14 cellular contexts compared by ENCODE assay signal in the genomic region with DNA sequence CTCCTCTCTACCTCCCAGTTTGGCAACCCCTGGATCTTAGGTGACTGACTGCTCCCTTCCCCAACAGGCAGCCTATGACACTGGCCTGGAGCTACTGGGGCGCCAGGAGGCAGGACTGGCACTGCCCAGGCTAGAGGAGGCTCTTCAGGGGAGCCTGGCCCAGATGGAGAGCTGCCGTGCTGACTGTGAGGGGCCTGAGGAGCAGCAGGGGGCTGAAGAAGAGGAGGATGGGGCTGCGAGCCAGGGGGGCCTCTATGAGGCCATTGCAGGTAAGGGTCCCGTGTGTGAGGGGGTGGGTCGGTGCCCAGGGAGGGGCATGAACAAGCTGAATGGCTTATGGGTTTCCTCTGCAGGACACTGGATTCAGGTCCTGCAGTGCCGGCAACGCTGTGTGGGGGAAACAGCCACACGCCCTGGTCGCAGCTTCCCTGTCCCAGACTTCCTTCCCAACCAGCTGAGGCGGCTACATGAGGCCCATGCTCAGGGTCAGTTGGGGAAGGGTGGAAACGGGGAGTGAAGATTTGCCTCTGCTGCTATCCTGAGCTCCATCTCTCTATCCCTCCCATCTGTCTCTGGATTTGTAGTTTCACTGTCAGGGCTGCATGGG. TPM values are rescaled to one million over a fixed set of nuclear protein-coding genes. Genes with fewer than 3 reads are reported as not detected.
DNase-seq lines count a peak whose midpoint lies in the region; ATAC-seq, FAIRE-seq and TF ChIP-seq lines count a peak whose summit lies in the region.
"Had no signal": no experiment of that assay in that cellular context is flagged by ENCODE, and none has a peak within 500 bp of the region (broad histone marks: within the 10 kb centered on the region; RNA-seq: fewer than 3 reads in every experiment).

No MANE protein-coding gene starts in this region.

- H3K4me1 ChIP-seq in SK-N-SH (ENCODE audit: control insufficient read depth in 1 of 2, insufficient read depth in 2 of 2, low read depth in 1 of 2, low read length in 1 of 2) = peaks cover 10 to 28% of the 10 kb centered on the region in 2 experiments; a peak in 3 of 4 replicates
- H3K4me1 ChIP-seq in H1 (replicated peaks in 1 of 4; ENCODE audit: control insufficient read depth in 3 of 4, insufficient read depth in 4 of 4, low read length in 3 of 4) = peaks cover 4 to 19% (median 14%) of the 10 kb centered on the region in 4 experiments

- no peak overlapping the region for H3K9ac ChIP-seq in SK-N-SH
- no peak overlapping the region; a peak in 1 of 7 replicates for H3K9ac ChIP-seq in H1 (replicated peaks in 1 of 4; ENCODE audit: extremely low read depth in 1 of 4, low read depth in 3 of 4, low read length in 3 of 4)

- FAIRE-seq in H1 (lab: Jason Lieb, UNC) = no peak
- FAIRE-seq: G401.6 had no signal

- H2BK12ac ChIP-seq in H1 (ENCODE audit: low read depth, low read length) = no peak overlapping the region

- no peaks in the 10 kb centered on the region for H3K27me3 ChIP-seq in SK-N-SH (ENCODE audit: insufficient read depth)
- H3K27me3 ChIP-seq in H1 (replicated peaks in 1 of 4; ENCODE audit: control insufficient read depth in 3 of 4, extremely low read depth in 1 of 4, insufficient read depth in 3 of 4, low read length in 3 of 4) = no peaks in the 10 kb centered on the region; a peak in 2 of 7 replicates

- no peak overlapping the region for H3K14ac ChIP-seq in H1 (ENCODE audit: insufficient read length)

- peaks cover 4% of the 10 kb centered on the region for H3K79me1 ChIP-seq in H1 (ENCODE audit: low read depth, low read length)

- no peak overlapping the region for H3K23ac ChIP-seq in H1 (ENCODE audit: insufficient read length)

- no peak overlapping the region for H2BK15ac ChIP-seq in H1 (ENCODE audit: low read length)

- ATAC-seq in SK-N-SH treated with all-trans-retinoic acid at 6 μM for 48 hours (no peak), GM18858 (IDR thresholded peaks at IDR 0.05; ENCODE audit: unreplicated experiment) (no peak), HG03432 (IDR thresholded peaks at IDR 0.05; ENCODE audit: unreplicated experiment) (no peak)
- ATAC-seq: effector memory CD8-positive, alpha-beta T cell had no signal

- no peak overlapping the region for H4K91ac ChIP-seq in H1 (replicated peaks; ENCODE audit: insufficient read length, low read length)

- TF ChIP-seq EP300 in SK-N-SH (IDR thresholded peaks at IDR 0.05; ENCODE audit: borderline replicate concordance in 1 of 2, low read depth in 1 of 2, low read length in 1 of 2) (no peak), H1 (IDR thresholded peaks at IDR 0.05; ENCODE audit: borderline replicate concordance in 1 of 2, low read depth in 2 of 2, low read length in 2 of 2) (no peak)

- H2BK20ac ChIP-seq in H1 (ENCODE audit: low read length) = no peak overlapping the region

- no peak for TF ChIP-seq CTCF in SK-N-SH (IDR thresholded peaks at IDR 0.05)
- TF ChIP-seq CTCF in H1 (IDR thresholded peaks at IDR 0.05; ENCODE audit: control extremely low read depth in 1 of 3, insufficient read depth in 1 of 3, low read depth in 1 of 3, low read length in 3 of 3) = no peak

- no peak overlapping the region for H2AFZ ChIP-seq in SK-N-SH (ENCODE audit: low read depth)
- H2AFZ ChIP-seq in H1 (ENCODE audit: low read length) = no peak overlapping the region

- H3K79me2 ChIP-seq in SK-N-SH (ENCODE audit: insufficient read depth) (peaks cover 31% of the 10 kb centered on the region), H1 (ENCODE audit: control insufficient read depth in 1 of 2, insufficient read depth in 2 of 2, low read length in 2 of 2) (peaks cover 0 to 9% of the 10 kb centered on the region in 2 experiments; a peak in 1 of 4 replicates)

- no peak for TF ChIP-seq POLR2A in H1 (IDR thresholded peaks at IDR 0.05; ENCODE audit: control extremely low read depth in 1 of 2, low read depth in 2 of 2, low read length in 2 of 2)

- H3K9me2 ChIP-seq in SK-N-SH = no peaks in the 10 kb centered on the region

- 0 out of 2 replicates have a peak overlapping the region, but pooled peaks have one; percentile 32 for H4K8ac ChIP-seq in H1 (ENCODE audit: extremely low read depth, insufficient read depth, low read length)

- H3K4ac ChIP-seq in H1 (replicated peaks; ENCODE audit: insufficient read length, low read depth, low read length) = no peak overlapping the region

- H4K20me1 ChIP-seq in SK-N-SH (ENCODE audit: insufficient read depth) (0 out of 2 replicates have a peak, but pooled peaks cover 6% of the 10 kb centered on the region), H1 (replicated peaks in 1 of 2; ENCODE audit: control insufficient read depth in 1 of 2, insufficient read depth in 2 of 2, low read length in 2 of 2) (peaks cover 0 to 4% of the 10 kb centered on the region in 2 experiments)

- POLR2A ChIA-PET in SK-N-SH (lab: Yijun Ruan, JAX) = interaction anchor here (2.0 to 7.0 kb wide), 3 partner anchors 10 to 77 kb away, joined by 5 to 46 read pairs (median 25); a partner anchor contains a TSS
- POLR2A ChIA-PET in H1 (lab: Charles Lee; ENCODE audit: partially characterized antibody) = interaction anchor here (1.1 to 27.1 kb wide), 12 partner anchors 9 to 228 kb away, joined by 3 to 388 read pairs (median 8); a partner anchor contains a TSS

- no peak overlapping the region for H4K5ac ChIP-seq in H1 (ENCODE audit: insufficient read length, low read depth, low read length)

- peaks cover 8% of the 10 kb centered on the region for H3F3A ChIP-seq in SK-N-SH (replicated peaks; ENCODE audit: insufficient read depth)

- CTCF ChIA-PET in SK-N-SH (lab: Yijun Ruan, JAX) (interaction anchor here (0.6 to 14.1 kb wide), 10 partner anchors 14 to 106 kb away, joined by 3 to 246 read pairs (median 4); a partner anchor contains a TSS), H1 (lab: Charles Lee; ENCODE audit: partially characterized antibody) (interaction anchor here (1.2 to 23.7 kb wide), 5 partner anchors 11 to 222 kb away, joined by 3 to 532 read pairs (median 292); a partner anchor contains a TSS)

- peak overlapping the region; percentile 94 for H3K4me2 ChIP-seq in SK-N-SH
- peak overlapping the region; percentile 77 to 99; a peak in 3 of 4 replicates for H3K4me2 ChIP-seq in H1 (ENCODE audit: insufficient read depth in 1 of 2, low read depth in 2 of 2, low read length in 2 of 2)

- peak overlapping the region; percentile 69; the same call in 1 of the 2 replicates for H2BK5ac ChIP-seq in H1 (ENCODE audit: low read depth, low read length)

- no peak overlapping the region for H3K18ac ChIP-seq in H1 (ENCODE audit: extremely low read depth, low read length)

- H3K56ac ChIP-seq in H1 (replicated peaks; ENCODE audit: insufficient read length, low read depth, low read length) = no peak overlapping the region

- no peak overlapping the region for H2AK5ac ChIP-seq in H1 (ENCODE audit: low read depth, low read length)

- no peak overlapping the region for H2BK120ac ChIP-seq in H1 (replicated peaks; ENCODE audit: low read depth, low read length)

- H3K27ac ChIP-seq in SK-N-SH (ENCODE audit: low read depth in 2 of 2, low read length in 1 of 2) (peak overlapping the region in 1 of 2 experiments; percentile 93; a peak in 1 of 4 replicates), H1 (ENCODE audit: low read depth, low read length) (no peak overlapping the region)

- H3K23me2 ChIP-seq in H1 (ENCODE audit: low read depth, low read length) = peaks cover 10% of the 10 kb centered on the region

- peaks cover 26 to 38% of the 10 kb centered on the region in 2 experiments for H3K36me3 ChIP-seq in SK-N-SH (replicated peaks in 1 of 2; ENCODE audit: control insufficient read depth in 1 of 2, insufficient read depth in 2 of 2, low read length in 1 of 2)
- H3K36me3 ChIP-seq in H1 (ENCODE audit: control insufficient read depth in 2 of 4, insufficient read depth in 4 of 4, low read length in 3 of 4) = peaks cover 16 to 33% (median 30%) of the 10 kb centered on the region in 4 experiments

- no peak for DNase-seq in SK-N-SH
- no peak for DNase-seq in H1 (ENCODE audit: low read depth in 1 of 2, low spot score in 2 of 2)
- no peak for DNase-seq in skeletal muscle cell (ENCODE audit: low read depth)
- DNase-seq: 8988T; activated effector memory CD4-positive, alpha-beta T cell treated with anti-CD3 and anti-CD28 coated beads, Interleukin-2, amount 50 U/mL, for 16 hours; effector memory CD8-positive, alpha-beta T cell; NCI-H1694 treated with DMSO at 0.1 percent for 48 hours; occipital lobe; stimulated activated CD4-positive, alpha-beta T cell treated with anti-CD3 and anti-CD28 coated beads, Interleukin-4, amount 100 ng/mL, for 4 hours had no signal

- no peaks in the 10 kb centered on the region for H3K9me3 ChIP-seq in SK-N-SH
- H3K9me3 ChIP-seq in H1 (ENCODE audit: insufficient read depth in 2 of 2, low read depth in 1 of 2, low read length in 1 of 2) = no peaks in the 10 kb centered on the region
- H3K9me3 ChIP-seq: tibial nerve had no signal

- TF ChIP-seq RAD21 in SK-N-SH (IDR thresholded peaks at IDR 0.05; ENCODE audit: low read length) (no peak), H1 (IDR thresholded peaks at IDR 0.05 in 1 of 2, conservative IDR thresholded peaks at IDR 0.05 in 1 of 2; ENCODE audit: low read depth in 2 of 2, low read length in 2 of 2) (no peak)

- 90% methylated on average over 9 of the region's 11 CpGs for WGBS in SK-N-SH (ENCODE audit: low lambda C conversion rate)
- WGBS in H1 (ENCODE audit: extremely low coverage in 1 of 2, insufficient coverage in 1 of 2, insufficient read length in 1 of 2, insufficient replicate concordance in 2 of 2, low coverage in 1 of 2, low lambda C conversion rate in 2 of 2, missing lambda C conversion rate in 1 of 2), 2 experiments = 88% methylated on average over 9 of the region's 11 CpGs; no CpG with 5 or more reads in 1 of the 2 experiments

- H3K4me3 ChIP-seq in SK-N-SH (ENCODE audit: low read depth in 2 of 2, low read length in 1 of 2) (peak overlapping the region in 1 of 2 experiments; percentile 73; a peak in 2 of 4 replicates), H1 (ENCODE audit: extremely low read depth in 1 of 4, insufficient read depth in 2 of 4, low read depth in 3 of 4, low read length in 4 of 4) (peak overlapping the region in 1 of 4 experiments; percentile 89; a peak in 1 of 8 replicates), skeletal muscle cell (ENCODE audit: low read depth, low read length) (peak overlapping the region; percentile 97)

RNA-seq across cellular contexts. Expression of a gene that starts 2.2 kb away (rescaled TPM):
- 49.5 and 74.6 TPM in 2 replicates for polyA plus RNA-seq in SK-N-SH (2012; rRNA removed)
- polyA plus RNA-seq in SK-N-SH (2012; cell fraction: cytosol; rRNA removed) = 27.5 and 38.8 TPM in 2 replicates
- polyA plus RNA-seq in SK-N-SH (2012; cell fraction: nucleus; rRNA removed) = 144 and 192 TPM in 2 replicates
- total RNA-seq in H1 (2021; fragmentation: NEBNext Ultra II Directional; extraction: Animal tissue kit (Norgen Biotek cat#: 25700)) = 42.4 and 43.5 TPM in 2 replicates
- 22.9 and 40.9 TPM in 2 replicates for polyA plus RNA-seq in H1 (2011; rRNA removed)
- 34.9 TPM for polyA plus RNA-seq in H1 (2011; cell fraction: cytosol; rRNA removed)
- 89.3 TPM for polyA plus RNA-seq in H1 (2011; cell fraction: nucleus; rRNA removed)
- polyA plus RNA-seq in H1 (2012, experiment 1 of 2) = 28.7 to 51.3 TPM (median 45.4 TPM) in 4 replicates
- 27.7 TPM for polyA plus RNA-seq in H1 (2012, experiment 2 of 2)
- 33.4 TPM for polyA plus RNA-seq in H1 (2013, experiment 1 of 2)
- 30.6 TPM for polyA plus RNA-seq in H1 (2013, experiment 2 of 2)
- polyA minus RNA-seq in H1 (2011; rRNA and poly(A)+ RNA removed) = 14.7 and 16.0 TPM in 2 replicates
- 21.8 TPM for polyA minus RNA-seq in H1 (2011; cell fraction: cytosol; rRNA and poly(A)+ RNA removed)
- 35.7 TPM for polyA minus RNA-seq in H1 (2011; cell fraction: nucleus; rRNA and poly(A)+ RNA removed)

RNA-seq across cellular contexts. Expression of a gene that starts 8.8 kb away (rescaled TPM):
- polyA plus RNA-seq in SK-N-SH (2012; rRNA removed) (16.4 and 18.6 TPM in 2 replicates), H1 (2011; rRNA removed) (7.3 and 9.5 TPM in 2 replicates)
- polyA plus RNA-seq in SK-N-SH (2012; cell fraction: cytosol; rRNA removed) = 7.0 and 10.6 TPM in 2 replicates
- polyA plus RNA-seq in SK-N-SH (2012; cell fraction: nucleus; rRNA removed) = 32.2 and 35.7 TPM in 2 replicates
- total RNA-seq in H1 (2021; fragmentation: NEBNext Ultra II Directional; extraction: Animal tissue kit (Norgen Biotek cat#: 25700)) = 8.6 and 8.8 TPM in 2 replicates
- 7.9 TPM for polyA plus RNA-seq in H1 (2011; cell fraction: cytosol; rRNA removed)
- polyA plus RNA-seq in H1 (2011; cell fraction: nucleus; rRNA removed) = 22.3 TPM
- polyA plus RNA-seq in H1 (2012, experiment 1 of 2) = 7.5 to 9.0 TPM (median 8.8 TPM) in 4 replicates
- polyA plus RNA-seq in H1 (2012, experiment 2 of 2) = 7.7 TPM
- 5.7 TPM for polyA plus RNA-seq in H1 (2013, experiment 1 of 2)
- 6.8 TPM for polyA plus RNA-seq in H1 (2013, experiment 2 of 2)
- 4.2 and 4.3 TPM in 2 replicates for polyA minus RNA-seq in H1 (2011; rRNA and poly(A)+ RNA removed)
- polyA minus RNA-seq in H1 (2011; cell fraction: cytosol; rRNA and poly(A)+ RNA removed) = 8.6 TPM
- 6.1 TPM for polyA minus RNA-seq in H1 (2011; cell fraction: nucleus; rRNA and poly(A)+ RNA removed)

RNA-seq across cellular contexts. Expression of a gene that starts 10.3 kb away (rescaled TPM):
- polyA plus RNA-seq in SK-N-SH (2012; rRNA removed) (12.9 and 13.8 TPM in 2 replicates), H1 (2011; rRNA removed) (9.9 and 13.9 TPM in 2 replicates)
- polyA plus RNA-seq in SK-N-SH (2012; cell fraction: cytosol; rRNA removed) = 1.6 and 3.0 TPM in 2 replicates
- polyA plus RNA-seq in SK-N-SH (2012; cell fraction: nucleus; rRNA removed) = 93.1 and 96.5 TPM in 2 replicates
- total RNA-seq in H1 (2021; fragmentation: NEBNext Ultra II Directional; extraction: Animal tissue kit (Norgen Biotek cat#: 25700)) = 9.0 and 9.9 TPM in 2 replicates
- polyA plus RNA-seq in H1 (2011; cell fraction: cytosol; rRNA removed) = 12.7 TPM
- polyA plus RNA-seq in H1 (2011; cell fraction: nucleus; rRNA removed) = 82.1 TPM
- polyA plus RNA-seq in H1 (2012, experiment 1 of 2) = 10.9 to 15.6 TPM (median 13.3 TPM) in 4 replicates
- 7.5 TPM for polyA plus RNA-seq in H1 (2012, experiment 2 of 2)
- polyA plus RNA-seq in H1 (2013, experiment 1 of 2) = 5.5 TPM
- polyA plus RNA-seq in H1 (2013, experiment 2 of 2) = 4.9 TPM
- polyA minus RNA-seq in H1 (2011; rRNA and poly(A)+ RNA removed) = 5.6 and 5.7 TPM in 2 replicates
- 6.0 TPM for polyA minus RNA-seq in H1 (2011; cell fraction: cytosol; rRNA and poly(A)+ RNA removed)
- polyA minus RNA-seq in H1 (2011; cell fraction: nucleus; rRNA and poly(A)+ RNA removed) = 17.2 TPM

RNA-seq across cellular contexts. Expression of a gene that starts 20.7 kb away (rescaled TPM):
- polyA plus RNA-seq in SK-N-SH (2012; rRNA removed) (33.0 and 34.0 TPM in 2 replicates), H1 (2011; rRNA removed) (71.2 and 77.0 TPM in 2 replicates)
- 18.8 and 25.0 TPM in 2 replicates for polyA plus RNA-seq in SK-N-SH (2012; cell fraction: cytosol; rRNA removed)
- polyA plus RNA-seq in SK-N-SH (2012; cell fraction: nucleus; rRNA removed) = 49.3 and 55.0 TPM in 2 replicates
- 47.4 and 47.7 TPM in 2 replicates for total RNA-seq in H1 (2021; fragmentation: NEBNext Ultra II Directional; extraction: Animal tissue kit (Norgen Biotek cat#: 25700))
- 75.6 TPM for polyA plus RNA-seq in H1 (2011; cell fraction: cytosol; rRNA removed)
- 85.8 TPM for polyA plus RNA-seq in H1 (2011; cell fraction: nucleus; rRNA removed)
- 46.7 to 59.8 TPM (median 55.0 TPM) in 4 replicates for polyA plus RNA-seq in H1 (2012, experiment 1 of 2)
- 40.3 TPM for polyA plus RNA-seq in H1 (2012, experiment 2 of 2)
- polyA plus RNA-seq in H1 (2013, experiment 1 of 2) = 51.4 TPM
- polyA plus RNA-seq in H1 (2013, experiment 2 of 2) = 48.1 TPM
- 21.4 and 28.2 TPM in 2 replicates for polyA minus RNA-seq in H1 (2011; rRNA and poly(A)+ RNA removed)
- polyA minus RNA-seq in H1 (2011; cell fraction: cytosol; rRNA and poly(A)+ RNA removed) = 27.6 TPM
- polyA minus RNA-seq in H1 (2011; cell fraction: nucleus; rRNA and poly(A)+ RNA removed) = 55.8 TPM

RNA-seq across cellular contexts. Expression of a gene that starts 21.6 kb away (rescaled TPM):
- polyA plus RNA-seq in SK-N-SH (2012; rRNA removed) = 97.2 and 100 TPM in 2 replicates
- polyA plus RNA-seq in SK-N-SH (2012; cell fraction: cytosol; rRNA removed) = 46.4 and 64.2 TPM in 2 replicates
- 203 and 208 TPM in 2 replicates for polyA plus RNA-seq in SK-N-SH (2012; cell fraction: nucleus; rRNA removed)
- 148 and 159 TPM in 2 replicates for total RNA-seq in H1 (2021; fragmentation: NEBNext Ultra II Directional; extraction: Animal tissue kit (Norgen Biotek cat#: 25700))
- polyA plus RNA-seq in H1 (2011; rRNA removed) = 66.5 and 83.9 TPM in 2 replicates
- 90.3 TPM for polyA plus RNA-seq in H1 (2011; cell fraction: cytosol; rRNA removed)
- polyA plus RNA-seq in H1 (2011; cell fraction: nucleus; rRNA removed) = 161 TPM
- polyA plus RNA-seq in H1 (2012, experiment 1 of 2) = 75.8 to 102 TPM (median 96.4 TPM) in 4 replicates
- 103 TPM for polyA plus RNA-seq in H1 (2012, experiment 2 of 2)
- polyA plus RNA-seq in H1 (2013, experiment 1 of 2) = 86.0 TPM
- 70.7 TPM for polyA plus RNA-seq in H1 (2013, experiment 2 of 2)
- polyA minus RNA-seq in H1 (2011; rRNA and poly(A)+ RNA removed) = 132 and 136 TPM in 2 replicates
- polyA minus RNA-seq in H1 (2011; cell fraction: cytosol; rRNA and poly(A)+ RNA removed) = 57.0 TPM
- 43.7 TPM for polyA minus RNA-seq in H1 (2011; cell fraction: nucleus; rRNA and poly(A)+ RNA removed)
